Comparison of ENCODE assay signal across 18 cellular contexts in the genomic region with DNA sequence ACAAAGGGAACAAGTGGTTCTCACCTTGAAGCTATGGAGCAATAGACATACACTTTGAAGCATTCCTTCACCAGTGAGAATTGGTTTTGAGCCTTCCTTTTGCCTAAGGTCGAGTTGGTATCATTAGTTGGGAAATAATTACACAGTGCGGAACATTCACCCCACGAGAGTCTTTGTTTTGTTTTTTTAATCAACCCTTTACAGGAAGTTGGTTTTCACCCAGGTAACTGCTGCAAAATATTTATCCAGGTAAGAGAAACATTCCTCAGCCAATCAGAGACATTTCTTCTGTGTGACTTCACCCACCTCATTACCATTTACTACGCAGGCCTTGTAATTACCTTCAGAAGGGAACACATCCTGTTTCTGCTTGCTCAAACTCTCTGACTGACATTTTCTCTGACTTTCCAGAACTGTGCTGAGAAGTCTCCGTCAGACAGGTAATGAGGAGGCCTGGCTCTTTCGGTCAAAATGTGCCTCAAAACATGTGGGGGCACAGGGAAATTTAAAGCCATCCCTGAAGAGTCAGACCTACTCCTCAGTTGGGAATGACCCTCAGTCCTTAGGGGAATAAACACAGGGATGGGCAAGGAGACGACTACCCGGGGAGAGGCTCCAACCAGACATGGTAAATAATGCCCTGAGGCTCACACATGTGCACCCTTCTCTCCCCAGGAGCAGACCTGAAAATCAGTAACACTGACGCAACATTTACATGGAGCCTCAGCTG. TPM values are rescaled to one million over a fixed set of nuclear protein-coding genes. Genes with fewer than 3 reads are reported as not detected.
DNase-seq lines count a peak whose midpoint lies in the region; ATAC-seq and TF ChIP-seq lines count a peak whose summit lies in the region.
"Had no signal": no experiment of that assay in that cellular context is flagged by ENCODE, and none has a peak within 500 bp of the region (broad histone marks: within the 10 kb centered on the region; RNA-seq: fewer than 3 reads in every experiment).

No MANE protein-coding gene starts in this region.

- intact Hi-C loops in left colon (cut with DNase I, micrococcal nuclease) = no loop called here
- intact Hi-C loops in prostate gland (cut with DNase I) = no loop called here

- DNase-seq in DMS153 (lab: John Stamatoyannopoulos, UW) = peak; percentile 47
- no peak for DNase-seq in DMS153 treated with DMSO at 0.1 percent for 48 hours (lab: John Stamatoyannopoulos, UW; ENCODE audit: unreplicated experiment)
- DNase-seq in NCI-H748 treated with DMSO at 0.1 percent for 48 hours (lab: John Stamatoyannopoulos, UW) = peak; percentile 39
- DNase-seq in left colon = no peak
- DNase-seq in prostate gland (ENCODE audit: low spot score) = peak; percentile 49
- DNase-seq in SJCRH30 = no peak
- no peak for DNase-seq in HuH-7 (ENCODE audit: low spot score)
- DNase-seq: 8988T; activated CD4-positive, CD25-positive, alpha-beta regulatory T cell; foreskin fibroblast; NCI-H1930; NCI-H510A treated with DMSO at 0.1 percent for 48 hours; SHP77 treated with DMSO at 0.1 percent for 48 hours; T-helper 17 cell had no signal

- H3K27ac ChIP-seq in prostate gland (peak overlapping the region; percentile 53 to 91), SJCRH30 (no peak overlapping the region)
- H3K27ac ChIP-seq: BLaER1 had no signal

- ATAC-seq in left colon (peak; percentile 57), GM19328 (IDR thresholded peaks at IDR 0.05; ENCODE audit: unreplicated experiment) (no peak)
- ATAC-seq: natural killer cell treated with Interleukin-12 subunit alpha and Interleukin-12 subunit beta and Interleukin-15 and Interleukin-18, amount 100 ng/mL, for 72 hours; T-helper 17 cell had no signal

- H3K4me1 ChIP-seq in prostate gland (replicated peaks) = no peaks in the 10 kb centered on the region
- no peaks in the 10 kb centered on the region for H3K4me1 ChIP-seq in SJCRH30

- H3K27me3 ChIP-seq in prostate gland (replicated peaks; ENCODE audit: insufficient read depth) = no peaks in the 10 kb centered on the region
- H3K27me3 ChIP-seq in SJCRH30 = 0 out of 2 replicates have a peak, but pooled peaks cover 4% of the 10 kb centered on the region
- H3K27me3 ChIP-seq: BLaER1 had no signal

- no peaks in the 10 kb centered on the region for H3K36me3 ChIP-seq in prostate gland
- no peaks in the 10 kb centered on the region for H3K36me3 ChIP-seq in SJCRH30
- H3K36me3 ChIP-seq: BLaER1 had no signal

- WGBS in prostate gland = 51% methylated on average over 9 of the region's 9 CpGs

- no peak for TF ChIP-seq POLR2A in prostate gland (IDR thresholded peaks at IDR 0.05)

- H3K9me3 ChIP-seq in prostate gland = no peaks in the 10 kb centered on the region
- no peaks in the 10 kb centered on the region for H3K9me3 ChIP-seq in SJCRH30 (replicated peaks)
- H3K9me3 ChIP-seq: BLaER1 had no signal

- no peak for TF ChIP-seq CTCF in prostate gland (IDR thresholded peaks at IDR 0.05)

- H3K4me3 ChIP-seq in prostate gland = no peak overlapping the region
- no peak overlapping the region for H3K4me3 ChIP-seq in SJCRH30
- H3K4me3 ChIP-seq: BLaER1 had no signal

RNA-seq across cellular contexts. Expression of a gene that starts 22.7 kb away (rescaled TPM):
- total RNA-seq in left colon = 1 to 10 TPM; 3.2 to 6.4 TPM
- 10 to 100 TPM in 1 of 2 donors, 1 to 10 TPM in 1; 3.3 to 14.5 TPM for total RNA-seq in prostate gland
- not detected in 2 replicates for total RNA-seq in SJCRH30 (2014; rRNA removed; shearing (Covaris generic))
- total RNA-seq: OCI-LY7, T-helper 17 cell had no signal

Comparison
In these comparisons a context has a peak if more than half of its experiments do, and no peak if none do; other contexts are left out.
1. DNase-seq: peak in DMS153 (single experiment), NCI-H748 treated with DMSO at 0.1 percent for 48 hours (single experiment) and prostate gland (single experiment); none in DMS153 treated with DMSO at 0.1 percent for 48 hours (single experiment), left colon (0 of 2), SJCRH30 (0 of 2) and HuH-7 (single experiment).